8 cellular contexts compared by ENCODE assay signal in the genomic region with DNA sequence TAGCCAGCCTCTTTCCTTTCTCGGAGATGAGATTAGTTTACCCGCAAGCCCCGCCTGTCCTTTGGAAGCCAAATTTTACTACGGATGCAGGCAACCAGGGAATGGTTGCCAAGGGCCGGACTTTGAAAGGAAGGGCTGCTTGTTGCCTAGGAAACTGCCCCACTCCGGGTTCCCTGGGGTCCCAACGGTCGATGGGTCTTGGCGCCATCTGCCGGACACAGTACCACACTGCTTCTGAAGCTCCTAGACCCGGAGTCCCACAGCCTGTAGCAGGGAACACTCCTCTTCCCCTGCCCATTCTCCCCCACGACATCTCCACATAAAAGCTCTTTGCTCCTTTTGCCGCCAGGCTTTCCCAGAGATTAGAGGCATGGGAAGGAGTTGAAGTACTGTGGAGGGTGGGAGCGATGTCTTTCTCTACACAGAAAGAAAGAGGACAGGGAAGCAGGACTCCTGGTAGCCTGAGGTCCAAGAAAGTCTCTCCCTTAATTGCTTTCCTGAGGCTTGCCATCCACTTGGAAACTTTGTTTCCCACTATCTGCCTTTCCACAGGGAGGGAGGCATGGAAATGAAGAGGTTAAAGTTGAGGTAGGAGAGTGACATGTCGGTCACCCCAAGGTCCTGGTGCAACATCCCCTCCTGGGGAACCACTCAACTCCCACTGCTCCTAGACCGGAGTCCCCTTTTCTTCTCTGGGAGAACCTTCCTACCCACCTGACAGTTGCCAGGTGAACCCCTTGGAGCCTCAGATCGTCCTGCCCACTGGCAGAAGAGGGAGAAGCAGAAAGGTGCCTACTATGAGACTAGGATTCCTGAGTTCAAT. TPM values are rescaled to one million over a fixed set of nuclear protein-coding genes. Genes with fewer than 3 reads are reported as not detected.
DNase-seq lines count a peak whose midpoint lies in the region; ATAC-seq, FAIRE-seq and TF ChIP-seq lines count a peak whose summit lies in the region.

No MANE protein-coding gene starts in this region.

- H3K4me2 ChIP-seq in DOHH2 (ENCODE audit: low read length) (no peak overlapping the region), K562 (ENCODE audit: insufficient read depth, low read length) (no peak overlapping the region)

- no TSS peak for BruUV-seq in K562 (replicated peaks; lab: Mats Ljungman, UMichigan)

- TF ChIP-seq RAD21 in K562 (CRISPR knock-in tag; conservative IDR thresholded peaks at IDR 0.05 in 1 of 2, IDR thresholded peaks at IDR 0.05 in 1 of 2): peak; percentile 92 to 93

- DNase-seq in H54 (ENCODE audit: insufficient read length, low spot score) (peak; percentile 88), NCI-H128 (lab: John Stamatoyannopoulos, UW; ENCODE audit: unreplicated experiment) (peak; percentile 72), T1000 (lab: John Stamatoyannopoulos, UW) (peak; percentile 49), K562 (ENCODE audit: extremely low read depth in 1 of 4, low spot score in 3 of 4) (peak; percentile 88 to 97 (median 96)), iPS DF 6.9 (ENCODE audit: low read depth, low spot score) (peak; percentile 90)
- DNase-seq in stimulated activated CD4-positive, alpha-beta T cell treated with anti-CD3 and anti-CD28 coated beads, Interleukin-12 subunit alpha, Interleukin-12 subunit beta, amount 100 ng/mL, for 4 hours: peak; percentile 71

- ATAC-seq in K562 (peak; percentile 92), HG03025 (IDR thresholded peaks at IDR 0.05; ENCODE audit: low FRiP score, unreplicated experiment) (no peak)

- H3K27me3 ChIP-seq in DOHH2 (ENCODE audit: control insufficient read depth, low read length) (peaks cover 10% of the 10 kb centered on the region), K562 (ENCODE audit: control insufficient read depth in 2 of 2, insufficient read depth in 2 of 2, low read length in 2 of 2) (no peaks in the 10 kb centered on the region), iPS DF 6.9 (ENCODE audit: control insufficient read depth, insufficient read depth, low read length) (no peaks in the 10 kb centered on the region)

- intact Hi-C loops in K562 (cut with micrococcal nuclease): loop anchor here (1.0 to 10.0 kb wide), 2 partner anchors 41 to 153 kb away; no protein-coding TSS in a partner anchor

- peak overlapping the region; percentile 27; the same call in 1 of the 2 replicates for H2AFZ ChIP-seq in K562 (ENCODE audit: low read depth, low read length)

- FAIRE-seq in H54 (lab: Jason Lieb, UNC): no peak
- peak; percentile 90 for FAIRE-seq in K562 (lab: Jason Lieb, UNC)

- peak overlapping the region in 1 of 2 experiments; percentile 8; a peak in 1 of 4 replicates for H3K9ac ChIP-seq in K562 (ENCODE audit: insufficient read depth in 1 of 2, low read depth in 2 of 2, low read length in 2 of 2)

- peaks cover 3% of the 10 kb centered on the region for H3K9me1 ChIP-seq in K562 (ENCODE audit: control insufficient read depth, insufficient read depth, low read length)

- TF ChIP-seq EP300 in K562 (IDR thresholded peaks at IDR 0.05; ENCODE audit: low read length): no peak

- H3K9me2 ChIP-seq in DOHH2 (replicated peaks; ENCODE audit: control insufficient read depth, low read length): no peaks in the 10 kb centered on the region

- POLR2A ChIA-PET in K562 (lab: Yijun Ruan, JAX): interaction anchor here (0.6 to 2.3 kb wide), 9 partner anchors 10 to 429 kb away, joined by 3 to 14 read pairs (median 4); partner anchors contain the start of gene RBM28

- H4K20me1 ChIP-seq in DOHH2 (ENCODE audit: control insufficient read depth, insufficient read depth, low read depth, low read length) (no peaks in the 10 kb centered on the region), K562 (replicated peaks; ENCODE audit: control insufficient read depth, insufficient read depth, low read length) (0 out of 2 replicates have a peak, but pooled peaks cover 16% of the 10 kb centered on the region)

- in situ Hi-C loops in K562 (cut with MboI): no loop called here

- H3K79me2 ChIP-seq in DOHH2 (ENCODE audit: control insufficient read depth, low read length) (no peaks in the 10 kb centered on the region), K562 (ENCODE audit: control insufficient read depth, insufficient read depth, low read length) (no peaks in the 10 kb centered on the region)

- H3K9me3 ChIP-seq in DOHH2 (ENCODE audit: control insufficient read depth, insufficient read depth, low read length) (no peaks in the 10 kb centered on the region), K562 (replicated peaks; ENCODE audit: control insufficient read depth, insufficient read depth, low read depth, low read length) (no peaks in the 10 kb centered on the region), iPS DF 6.9 (ENCODE audit: control insufficient read depth, insufficient read depth, low read length) (no peaks in the 10 kb centered on the region)

- peaks cover 5% of the 10 kb centered on the region; the same call in 1 of the 2 replicates for H3F3A ChIP-seq in DOHH2 (ENCODE audit: control insufficient read depth, insufficient read depth)

- WGBS in K562 (ENCODE audit: insufficient coverage, low coverage, missing lambda C conversion rate): 7% methylated on average over 17 of the region's 17 CpGs
- WGBS in iPS DF 6.9 (ENCODE audit: insufficient coverage, insufficient read length): no CpG with 5 or more reads among the region's 17 CpGs

- H3K27ac ChIP-seq in DOHH2 (ENCODE audit: low read depth, low read length): no peak overlapping the region
- no peak overlapping the region for H3K27ac ChIP-seq in K562 (ENCODE audit: extremely low read depth, low read depth, low read length)
- H3K27ac ChIP-seq in iPS DF 6.9 (ENCODE audit: low read length): no peak overlapping the region

- TF ChIP-seq POLR2A in H54 (IDR thresholded peaks at IDR 0.05; ENCODE audit: low read depth, low read length) (no peak), K562 (conservative IDR thresholded peaks at IDR 0.05) (no peak)

- peak; percentile 98 for TF ChIP-seq CTCF in DOHH2 (IDR thresholded peaks at IDR 0.05; ENCODE audit: low read depth, low read length, poor library complexity, severe bottlenecking)
- peak; percentile 95 to 97 (median 97) for TF ChIP-seq CTCF in K562 (IDR thresholded peaks at IDR 0.05 in 2 of 3, conservative IDR thresholded peaks at IDR 0.05 in 1 of 3; ENCODE audit: insufficient read depth in 2 of 3, low read depth in 1 of 3, low read length in 3 of 3)

- CTCF ChIA-PET in K562 (lab: Yijun Ruan, JAX; ENCODE audit: low intra/inter-chr PET ratio): interaction anchor here (0.6 to 3.9 kb wide), 8 partner anchors 38 to 830 kb away, joined by 3 to 81 read pairs (median 3); no protein-coding TSS in a partner anchor

- H3K4me3 ChIP-seq in DOHH2 (ENCODE audit: low read length) (no peak overlapping the region), K562 (no peak overlapping the region), iPS DF 6.9 (ENCODE audit: low read length) (no peak overlapping the region)

- H3K4me1 ChIP-seq in DOHH2 (ENCODE audit: control insufficient read depth, low read length) (peaks cover 14% of the 10 kb centered on the region), K562 (replicated peaks in 1 of 2; ENCODE audit: control insufficient read depth in 2 of 2, insufficient read depth in 2 of 2, low read length in 2 of 2) (peaks cover under 1 to 16% of the 10 kb centered on the region in 2 experiments; a peak in 3 of 5 replicates), iPS DF 6.9 (ENCODE audit: control insufficient read depth, insufficient read depth, low read length) (peaks cover 3% of the 10 kb centered on the region; the same call in 1 of the 2 replicates)

- H3K36me3 ChIP-seq in DOHH2 (ENCODE audit: control insufficient read depth, low read length): peaks cover 8% of the 10 kb centered on the region
- H3K36me3 ChIP-seq in K562 (ENCODE audit: control insufficient read depth, insufficient read depth, low read length): peaks cover 8% of the 10 kb centered on the region; the same call in 1 of the 3 replicates
- H3K36me3 ChIP-seq in iPS DF 6.9 (ENCODE audit: control insufficient read depth, insufficient read depth, low read length): no peaks in the 10 kb centered on the region

RNA-seq across cellular contexts. Expression of gene IMPDH1, which starts 21.9 kb away (rescaled TPM):
- total RNA-seq in K562 (2011; cell fraction: chromatin; rRNA removed; ENCODE audit: low replicate concordance): 140 and 407 TPM in 2 replicates
- 199 and 212 TPM in 2 replicates for total RNA-seq in K562 (2011; cell fraction: nucleolus; rRNA removed)
- total RNA-seq in K562 (2011; cell fraction: nucleoplasm; rRNA removed): 141 and 147 TPM in 2 replicates
- total RNA-seq in K562 (2014; rRNA removed) (86.8 and 118 TPM in 2 replicates), K562 (2014; rRNA removed; fragmentation: Illumina TruSeq; extraction: Trizol) (29.0 and 42.9 TPM in 2 replicates), K562 (2015; rRNA removed; fragmentation: Illumina TruSeq; extraction: Trizol) (60.6 and 64.3 TPM in 2 replicates), K562 (2021) (118 TPM in 2 replicates)
- polyA plus RNA-seq in K562 (2011; rRNA removed) (54.9 and 72.4 TPM in 2 replicates), K562 (2014; fragmentation: Illumina TruSeq; extraction: Trizol) (59.8 and 76.3 TPM in 2 replicates), K562 (2014; fragmentation: Nextera tagmentation; extraction: Ambion mirVana) (1 to 10 TPM in 1 of 2 experiments, under 1 TPM in 1; 0.80 to 2.1 TPM), K562 (2014; rRNA removed) (84.7 and 89.0 TPM in 2 replicates)
- polyA plus RNA-seq in K562 (2011; cell fraction: cytosol; rRNA removed): 54.0 and 156 TPM in 2 replicates
- 208 and 316 TPM in 2 replicates for polyA plus RNA-seq in K562 (2011; cell fraction: nucleus; rRNA removed)
- polyA plus RNA-seq in K562 (2012): 79.3 and 81.1 TPM in 2 replicates
- 24.1 and 78.3 TPM in 2 replicates for polyA minus RNA-seq in K562 (2011; rRNA and poly(A)+ RNA removed)
- 48.6 and 69.1 TPM in 2 replicates for polyA minus RNA-seq in K562 (2011; cell fraction: cytosol; rRNA and poly(A)+ RNA removed)
- polyA minus RNA-seq in K562 (2011; cell fraction: nucleus; rRNA and poly(A)+ RNA removed): 81.0 and 88.0 TPM in 2 replicates

RNA-seq across cellular contexts. Expression of gene PRRT4, which starts 26.4 kb away (rescaled TPM):
- total RNA-seq in K562 (2011; cell fraction: chromatin; rRNA removed; ENCODE audit: low replicate concordance): 0.16 TPM in 1 of 2 replicates, not detected in the other
- total RNA-seq in K562 (2011; cell fraction: nucleolus; rRNA removed): not detected in 2 replicates
- total RNA-seq in K562 (2011; cell fraction: nucleoplasm; rRNA removed): not detected in 2 replicates
- total RNA-seq in K562 (2014; rRNA removed) (0.04 TPM in 1 of 2 replicates, not detected in the other), K562 (2014; rRNA removed; fragmentation: Illumina TruSeq; extraction: Trizol) (not detected in 2 replicates), K562 (2015; rRNA removed; fragmentation: Illumina TruSeq; extraction: Trizol) (not detected in 2 replicates), K562 (2021) (not detected in 2 replicates)
- polyA plus RNA-seq in K562 (2011; rRNA removed) (0.09 TPM in 1 of 2 replicates, not detected in the other), K562 (2014; fragmentation: Illumina TruSeq; extraction: Trizol) (not detected in 2 replicates), K562 (2014; fragmentation: Nextera tagmentation; extraction: Ambion mirVana) (not detected), K562 (2014; rRNA removed) (not detected in 2 replicates)
- 0.09 and 0.19 TPM in 2 replicates for polyA plus RNA-seq in K562 (2011; cell fraction: cytosol; rRNA removed)
- polyA plus RNA-seq in K562 (2011; cell fraction: nucleus; rRNA removed): 0.24 and 0.48 TPM in 2 replicates
- polyA plus RNA-seq in K562 (2012): not detected in 2 replicates
- not detected in 2 replicates for polyA minus RNA-seq in K562 (2011; rRNA and poly(A)+ RNA removed)
- not detected in 2 replicates for polyA minus RNA-seq in K562 (2011; cell fraction: cytosol; rRNA and poly(A)+ RNA removed)
- not detected in 2 replicates for polyA minus RNA-seq in K562 (2011; cell fraction: nucleus; rRNA and poly(A)+ RNA removed)

RNA-seq across cellular contexts. Expression of gene RBM28, which starts 44.2 kb away (rescaled TPM):
- total RNA-seq in K562 (2011; cell fraction: chromatin; rRNA removed; ENCODE audit: low replicate concordance): 118 and 308 TPM in 2 replicates
- 64.4 and 65.7 TPM in 2 replicates for total RNA-seq in K562 (2011; cell fraction: nucleolus; rRNA removed)
- 89.0 and 98.2 TPM in 2 replicates for total RNA-seq in K562 (2011; cell fraction: nucleoplasm; rRNA removed)
- total RNA-seq in K562 (2014; rRNA removed) (123 and 127 TPM in 2 replicates), K562 (2014; rRNA removed; fragmentation: Illumina TruSeq; extraction: Trizol) (138 and 165 TPM in 2 replicates), K562 (2015; rRNA removed; fragmentation: Illumina TruSeq; extraction: Trizol) (128 and 141 TPM in 2 replicates), K562 (2021) (146 and 157 TPM in 2 replicates)
- polyA plus RNA-seq in K562 (2011; rRNA removed) (74.9 and 112 TPM in 2 replicates), K562 (2014; fragmentation: Illumina TruSeq; extraction: Trizol) (133 and 148 TPM in 2 replicates), K562 (2014; fragmentation: Nextera tagmentation; extraction: Ambion mirVana) (100 to 1,000 TPM in 1 of 2 experiments, 10 to 100 TPM in 1; 65.8 to 122 TPM), K562 (2014; rRNA removed) (139 and 213 TPM in 2 replicates)
- polyA plus RNA-seq in K562 (2011; cell fraction: cytosol; rRNA removed): 24.3 and 28.4 TPM in 2 replicates
- 226 and 227 TPM in 2 replicates for polyA plus RNA-seq in K562 (2011; cell fraction: nucleus; rRNA removed)
- 70.1 and 117 TPM in 2 replicates for polyA plus RNA-seq in K562 (2012)
- 67.2 and 67.5 TPM in 2 replicates for polyA minus RNA-seq in K562 (2011; rRNA and poly(A)+ RNA removed)
- polyA minus RNA-seq in K562 (2011; cell fraction: cytosol; rRNA and poly(A)+ RNA removed): 37.2 and 38.0 TPM in 2 replicates
- 31.8 and 54.4 TPM in 2 replicates for polyA minus RNA-seq in K562 (2011; cell fraction: nucleus; rRNA and poly(A)+ RNA removed)
